ENCODE assay signal across 8 cellular contexts in genomic region chr10:13439771-13440708, GRCh38.
DNase-seq lines count a peak whose midpoint lies in the region; TF ChIP-seq lines count a peak whose summit lies in the region.

No MANE protein-coding gene starts in this region.

- H3K9ac ChIP-seq in liver (ENCODE audit: low read depth in 1 of 2, low read length in 2 of 2), result peak overlapping the region in 1 of 2 donors; percentile 44

- in situ Hi-C loops in Caki2 (cut with HindIII; ENCODE audit: low pct_unique_long_range_greater_than_20kb, low sequenced_read_pairs) (no loop called here), HAP-1 (cut with MboI; ENCODE audit: low sequenced_read_pairs) (loop anchor here (5.0 kb wide), 1 partner anchor 63 kb away; no protein-coding TSS in a partner anchor)

- H3K27me3 ChIP-seq in HAP-1 (ENCODE audit: low read depth) (no peaks in the 10 kb centered on the region), liver (ENCODE audit: control insufficient read depth in 4 of 4, insufficient read depth in 4 of 4, low read length in 3 of 4) (no peaks in the 10 kb centered on the region)

- H3K4me3 ChIP-seq in HAP-1 (peak overlapping the region; percentile 16; the same call in 1 of the 2 replicates), liver (ENCODE audit: low read depth in 1 of 3, low read length in 3 of 3) (peak overlapping the region in 2 of 3 donors; percentile 5 to 50)

- 5% methylated on average over 46 of the region's 46 CpGs for WGBS in liver

- peak; percentile 78 to 81 for TF ChIP-seq RAD21 in liver (IDR thresholded peaks at IDR 0.05)

- peak; percentile 70 for TF ChIP-seq CTCF in liver (IDR thresholded peaks at IDR 0.05; ENCODE audit: low read depth, low read length, missing input control)

- DNase-seq in Caki2 (ENCODE audit: low read depth) (peak; percentile 12), HAP-1 (ENCODE audit: low spot score in 2 of 2) (peak; percentile 51 to 83), NCI-H1930 (lab: John Stamatoyannopoulos, UW) (peak; percentile 6 to 13), cerebellum (ENCODE audit: low spot score) (peak; percentile 55), RKO (ENCODE audit: low spot score) (no peak)
- DNase-seq in activated CD4-positive, alpha-beta T cell treated with anti-CD3 and anti-CD28 coated beads for 1 hour, result peak; percentile 57
- peak; percentile 47 to 59 for DNase-seq in stimulated activated CD4-positive, alpha-beta T cell treated with anti-CD3 and anti-CD28 coated beads, Interleukin-4, amount 100 ng/mL, for 48 hours (ENCODE audit: low read depth in 2 of 2)

- H3K36me3 ChIP-seq in HAP-1 (replicated peaks), result no peaks in the 10 kb centered on the region
- H3K36me3 ChIP-seq in liver (ENCODE audit: control insufficient read depth in 4 of 4, insufficient read depth in 3 of 4, low read depth in 1 of 4, low read length in 3 of 4), result no peaks in the 10 kb centered on the region

- H3K27ac ChIP-seq in liver (ENCODE audit: low read depth in 1 of 2, low read length in 2 of 2), result no peak overlapping the region

- H3K4me1 ChIP-seq in HAP-1, result peaks cover 11% of the 10 kb centered on the region
- H3K4me1 ChIP-seq in liver (ENCODE audit: control insufficient read depth in 4 of 4, insufficient read depth in 4 of 4, low read length in 3 of 4), result peaks cover 0 to 12% (median 9%) of the 10 kb centered on the region in 4 donors

- H3K9me3 ChIP-seq in HAP-1 (no peaks in the 10 kb centered on the region), liver (ENCODE audit: control insufficient read depth in 4 of 4, low read length in 3 of 4) (no peaks in the 10 kb centered on the region)

TF ChIP-seq in liver, 16 proteins besides CTCF, POLR2A, EP300 and RAD21:
- no peak for TF ChIP-seq RXRA (IDR thresholded peaks at IDR 0.05)
- TF ChIP-seq FOXA1 (IDR thresholded peaks at IDR 0.05), result no peak
- no peak for TF ChIP-seq EGR1 (IDR thresholded peaks at IDR 0.05; ENCODE audit: low read depth in 2 of 2)
- TF ChIP-seq, protein P1, sequence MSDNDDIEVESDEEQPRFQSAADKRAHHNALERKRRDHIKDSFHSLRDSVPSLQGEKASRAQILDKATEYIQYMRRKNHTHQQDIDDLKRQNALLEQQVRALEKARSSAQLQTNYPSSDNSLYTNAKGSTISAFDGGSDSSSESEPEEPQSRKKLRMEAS (IDR thresholded peaks at IDR 0.05), result no peak
- TF ChIP-seq HNF4G (IDR thresholded peaks at IDR 0.05), result no peak
- TF ChIP-seq FOXA2 (IDR thresholded peaks at IDR 0.05), result no peak
- TF ChIP-seq, protein P2, sequence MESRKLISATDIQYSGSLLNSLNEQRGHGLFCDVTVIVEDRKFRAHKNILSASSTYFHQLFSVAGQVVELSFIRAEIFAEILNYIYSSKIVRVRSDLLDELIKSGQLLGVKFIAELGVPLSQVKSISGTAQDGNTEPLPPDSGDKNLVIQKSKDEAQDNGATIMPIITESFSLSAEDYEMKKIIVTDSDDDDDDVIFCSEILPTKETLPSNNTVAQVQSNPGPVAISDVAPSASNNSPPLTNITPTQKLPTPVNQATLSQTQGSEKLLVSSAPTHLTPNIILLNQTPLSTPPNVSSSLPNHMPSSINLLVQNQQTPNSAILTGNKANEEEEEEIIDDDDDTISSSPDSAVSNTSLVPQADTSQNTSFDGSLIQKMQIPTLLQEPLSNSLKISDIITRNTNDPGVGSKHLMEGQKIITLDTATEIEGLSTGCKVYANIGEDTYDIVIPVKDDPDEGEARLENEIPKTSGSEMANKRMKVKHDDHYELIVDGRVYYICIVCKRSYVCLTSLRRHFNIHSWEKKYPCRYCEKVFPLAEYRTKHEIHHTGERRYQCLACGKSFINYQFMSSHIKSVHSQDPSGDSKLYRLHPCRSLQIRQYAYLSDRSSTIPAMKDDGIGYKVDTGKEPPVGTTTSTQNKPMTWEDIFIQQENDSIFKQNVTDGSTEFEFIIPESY (IDR thresholded peaks at IDR 0.05), result no peak
- TF ChIP-seq NR2F2 (IDR thresholded peaks at IDR 0.05), result no peak
- TF ChIP-seq GABPA (IDR thresholded peaks at IDR 0.05 in 1 of 2, conservative IDR thresholded peaks at IDR 0.05 in 1 of 2), result no peak
- TF ChIP-seq TAF1 (conservative IDR thresholded peaks at IDR 0.05), result no peak
- TF ChIP-seq REST (IDR thresholded peaks at IDR 0.05), result no peak
- TF ChIP-seq YY1 (IDR thresholded peaks at IDR 0.05), result no peak
- TF ChIP-seq, protein P3, sequence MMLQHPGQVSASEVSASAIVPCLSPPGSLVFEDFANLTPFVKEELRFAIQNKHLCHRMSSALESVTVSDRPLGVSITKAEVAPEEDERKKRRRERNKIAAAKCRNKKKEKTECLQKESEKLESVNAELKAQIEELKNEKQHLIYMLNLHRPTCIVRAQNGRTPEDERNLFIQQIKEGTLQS (IDR thresholded peaks at IDR 0.05), result no peak
- TF ChIP-seq SP1 (IDR thresholded peaks at IDR 0.05), result no peak
- TF ChIP-seq HNF4A (conservative IDR thresholded peaks at IDR 0.05), result no peak
